Comparison of ENCODE assay signal across 13 cellular contexts in the genomic region with DNA sequence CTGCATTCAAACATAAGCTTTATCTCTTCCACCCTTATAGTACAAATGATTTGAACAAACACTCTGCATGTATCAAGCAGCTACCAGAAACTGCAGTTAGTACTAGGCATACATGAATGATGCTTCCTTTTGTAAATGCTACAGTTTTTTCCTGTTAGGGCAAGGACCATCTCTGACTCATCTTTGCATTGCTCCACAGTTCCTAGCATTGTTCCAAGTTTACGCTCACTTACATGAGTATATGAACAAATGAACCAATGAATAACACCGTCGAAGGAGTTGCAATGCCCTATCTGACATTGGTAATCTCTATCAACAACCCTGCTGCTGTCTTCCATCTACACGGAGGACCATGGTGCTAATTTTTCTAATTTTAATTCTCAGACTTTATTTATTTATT. TPM values are rescaled to one million over a fixed set of nuclear protein-coding genes. Genes with fewer than 3 reads are reported as not detected.
DNase-seq lines count a peak whose midpoint lies in the region; ATAC-seq and TF ChIP-seq lines count a peak whose summit lies in the region.
"Had no signal": no experiment of that assay in that cellular context is flagged by ENCODE, and none has a peak within 500 bp of the region (broad histone marks: within the 10 kb centered on the region; RNA-seq: fewer than 3 reads in every experiment).

No MANE protein-coding gene starts in this region.

- H3K27me3 ChIP-seq in adipocyte (replicated peaks; ENCODE audit: control insufficient read depth, insufficient read depth, low read length) = no peaks in the 10 kb centered on the region
- H3K27me3 ChIP-seq: dorsolateral prefrontal cortex, tibial artery had no signal

- H3K4me3 ChIP-seq in adipocyte (ENCODE audit: low read length) (no peak overlapping the region), fibroblast of the aortic adventitia (ENCODE audit: low read depth, low read length) (no peak overlapping the region)
- H3K4me3 ChIP-seq: dorsolateral prefrontal cortex, tibial artery had no signal

- H3K36me3 ChIP-seq in adipocyte (ENCODE audit: control insufficient read depth, insufficient read depth, low read length, severe bottlenecking) = peaks cover under 1% of the 10 kb centered on the region

- CTCF ChIA-PET in activated CD8-positive, alpha-beta memory T cell treated with anti-CD3 and anti-CD28 coated beads, Interleukin-2, amount 10 ng/mL, durations not matched to agents 7 days and 5 days (lab: Charles Lee) = no interaction called here

- H3K36me3 Mint-ChIP-seq in activated CD8-positive, alpha-beta memory T cell treated with anti-CD3 and anti-CD28 coated beads, Interleukin-2, amount 10 ng/mL, durations not matched to agents 7 days and 5 days = peaks cover 3% of the 10 kb centered on the region
- H3K36me3 Mint-ChIP-seq: activated naive CD4-positive, alpha-beta T cell treated with anti-CD3 and anti-CD28 coated beads, Interleukin-2, amount 10 ng/mL, durations not matched to agents 7 days and 5 days had no signal

- H3K27ac Mint-ChIP-seq in activated CD8-positive, alpha-beta memory T cell treated with anti-CD3 and anti-CD28 coated beads, Interleukin-2, amount 10 ng/mL, durations not matched to agents 7 days and 5 days = no peak overlapping the region
- H3K27ac Mint-ChIP-seq: activated naive CD4-positive, alpha-beta T cell treated with anti-CD3 and anti-CD28 coated beads, Interleukin-2, amount 10 ng/mL, durations not matched to agents 7 days and 5 days; T-helper 1 cell treated with Interleukin-12 subunit alpha and Interleukin-12 subunit beta and Interleukin-4 antibody, amounts not matched to agents 30 μg/mL and 1 μg/mL, for 36 hours had no signal

- peak; percentile 7 for DNase-seq in activated CD8-positive, alpha-beta memory T cell treated with anti-CD3 and anti-CD28 coated beads, Interleukin-2, amount 10 ng/mL, durations not matched to agents 7 days and 5 days
- DNase-seq in activated CD8-positive, alpha-beta memory T cell treated with anti-CD3 and anti-CD28 coated beads, Interleukin-2, amount 50 U/mL, for 4 hours = no peak
- DNase-seq in adipocyte (ENCODE audit: low read depth) = peak; percentile 55
- DNase-seq in fibroblast of the aortic adventitia (ENCODE audit: low read depth) = peak; percentile 82
- DNase-seq in stromal cell of bone marrow (ENCODE audit: low read depth) = peak; percentile 45
- no peak for DNase-seq in NCI-H2029 treated with DMSO at 0.1 percent for 48 hours (lab: John Stamatoyannopoulos, UW)
- DNase-seq in NCI-H446 (lab: John Stamatoyannopoulos, UW) = no peak
- DNase-seq: activated naive CD4-positive, alpha-beta T cell treated with anti-CD3 and anti-CD28 coated beads, Interleukin-2, amount 10 ng/mL, durations not matched to agents 7 days and 5 days; dorsolateral prefrontal cortex; NCI-H1694; tibial artery had no signal

- no peak overlapping the region for H3K4me3 Mint-ChIP-seq in activated CD8-positive, alpha-beta memory T cell treated with anti-CD3 and anti-CD28 coated beads, Interleukin-2, amount 10 ng/mL, durations not matched to agents 7 days and 5 days
- H3K4me3 Mint-ChIP-seq: activated naive CD4-positive, alpha-beta T cell treated with anti-CD3 and anti-CD28 coated beads, Interleukin-2, amount 10 ng/mL, durations not matched to agents 7 days and 5 days; T-helper 1 cell treated with Interleukin-12 subunit alpha and Interleukin-12 subunit beta and Interleukin-4 antibody, amounts not matched to agents 30 μg/mL and 1 μg/mL, for 36 hours had no signal

- peaks cover 31% of the 10 kb centered on the region for H3K27me3 Mint-ChIP-seq in activated CD8-positive, alpha-beta memory T cell treated with anti-CD3 and anti-CD28 coated beads, Interleukin-2, amount 10 ng/mL, durations not matched to agents 7 days and 5 days

- H3K4me1 Mint-ChIP-seq in activated CD8-positive, alpha-beta memory T cell treated with anti-CD3 and anti-CD28 coated beads, Interleukin-2, amount 10 ng/mL, durations not matched to agents 7 days and 5 days = peaks cover 24% of the 10 kb centered on the region

- H3K4me1 ChIP-seq in adipocyte (ENCODE audit: control insufficient read depth, insufficient read depth, low read length) = peaks cover 29% of the 10 kb centered on the region

- TF ChIP-seq CTCF in fibroblast of the aortic adventitia (IDR thresholded peaks at IDR 0.05; ENCODE audit: insufficient read depth, low read length) = no peak

- H3K9me3 ChIP-seq in adipocyte (ENCODE audit: control insufficient read depth, low read length) = no peaks in the 10 kb centered on the region
- H3K9me3 ChIP-seq: tibial artery had no signal

- no peak overlapping the region for H3K9ac ChIP-seq in adipocyte (ENCODE audit: low read length)

- ATAC-seq in activated CD8-positive, alpha-beta memory T cell treated with anti-CD3 and anti-CD28 coated beads, Interleukin-2, amount 10 ng/mL, durations not matched to agents 7 days and 5 days = no peak
- ATAC-seq in HG03342 (IDR thresholded peaks at IDR 0.05; ENCODE audit: unreplicated experiment) = no peak

- H3K9me3 Mint-ChIP-seq in activated CD8-positive, alpha-beta memory T cell treated with anti-CD3 and anti-CD28 coated beads, Interleukin-2, amount 10 ng/mL, durations not matched to agents 7 days and 5 days (ENCODE audit: low read depth) = no peaks in the 10 kb centered on the region
- H3K9me3 Mint-ChIP-seq: activated naive CD4-positive, alpha-beta T cell treated with anti-CD3 and anti-CD28 coated beads, Interleukin-2, amount 10 ng/mL, durations not matched to agents 7 days and 5 days; T-helper 1 cell treated with Interleukin-12 subunit alpha and Interleukin-12 subunit beta and Interleukin-4 antibody, amounts not matched to agents 30 μg/mL and 1 μg/mL, for 36 hours had no signal

RNA-seq across cellular contexts. Expression of a gene that starts 2.1 kb away (rescaled TPM):
- 1 to 10 TPM; 2.6 to 2.8 TPM for total RNA-seq in activated CD8-positive, alpha-beta memory T cell treated with anti-CD3 and anti-CD28 coated beads, Interleukin-2, amount 10 ng/mL, durations not matched to agents 7 days and 5 days
- total RNA-seq in fibroblast of the aortic adventitia (ENCODE audit: low replicate concordance) = 33.6 and 67.5 TPM in 2 replicates

RNA-seq across cellular contexts. Expression of a gene that starts 3.6 kb away (rescaled TPM):
- 10 to 100 TPM; 35.6 to 47.1 TPM for total RNA-seq in activated CD8-positive, alpha-beta memory T cell treated with anti-CD3 and anti-CD28 coated beads, Interleukin-2, amount 10 ng/mL, durations not matched to agents 7 days and 5 days
- total RNA-seq in fibroblast of the aortic adventitia (ENCODE audit: low replicate concordance) = 73.2 and 87.9 TPM in 2 replicates

Comparison
In these comparisons a context has a peak if more than half of its experiments do, and no peak if none do; other contexts are left out.
1. DNase-seq: peak in activated CD8-positive, alpha-beta memory T cell treated with anti-CD3 and anti-CD28 coated beads, Interleukin-2, amount 10 ng/mL, durations not matched to agents 7 days and 5 days (single experiment), adipocyte (single experiment), fibroblast of the aortic adventitia (single experiment) and stromal cell of bone marrow (single experiment); none in activated CD8-positive, alpha-beta memory T cell treated with anti-CD3 and anti-CD28 coated beads, Interleukin-2, amount 50 U/mL, for 4 hours (single experiment), NCI-H2029 treated with DMSO at 0.1 percent for 48 hours (single experiment) and NCI-H446 (0 of 2).